In the genomic region with DNA sequence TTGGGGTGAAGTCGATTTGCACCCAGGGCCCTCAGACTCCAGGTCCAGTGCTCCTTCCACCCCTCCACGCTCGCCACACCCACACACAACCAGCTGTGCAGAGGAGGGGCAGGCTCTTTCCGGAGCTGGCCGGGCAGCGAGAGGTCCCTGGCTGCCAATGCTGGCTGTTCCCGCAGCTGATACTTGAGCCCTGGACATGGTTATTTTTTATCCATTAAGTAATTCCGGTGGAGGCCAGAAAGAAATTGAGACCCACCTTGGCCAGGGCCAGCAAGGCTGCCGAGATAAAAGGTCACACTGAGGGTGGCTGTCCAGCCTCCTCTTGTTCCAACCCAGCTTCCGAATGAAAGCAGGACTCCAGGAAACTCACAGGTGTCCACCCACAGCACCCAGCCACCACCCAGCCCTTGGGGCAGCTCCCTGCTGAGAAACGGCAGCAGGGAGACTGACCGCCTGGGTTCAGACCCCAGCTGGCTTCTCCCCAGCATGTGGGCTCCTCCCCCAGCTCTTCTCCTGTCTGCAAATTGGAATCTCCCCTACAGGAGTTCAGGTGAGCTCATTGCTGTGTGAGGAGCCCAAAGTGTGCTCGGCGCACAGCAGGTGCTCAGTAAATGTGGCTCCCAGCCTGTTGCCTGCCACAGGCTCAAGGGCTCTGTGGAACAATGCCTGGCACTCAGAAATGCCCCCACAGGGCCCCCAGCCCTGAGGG, we compare ENCODE assay signal across 16 cellular contexts.
DNase-seq lines count a peak whose midpoint lies in the region; ATAC-seq and TF ChIP-seq lines count a peak whose summit lies in the region.
"Had no signal": no experiment of that assay in that cellular context is flagged by ENCODE, and none has a peak within 500 bp of the region (broad histone marks: within the 10 kb centered on the region; RNA-seq: fewer than 3 reads in every experiment).

No MANE protein-coding gene starts in this region.

- no peaks in the 10 kb centered on the region for H3K4me1 ChIP-seq in right atrium auricular region
- peaks cover 19 to 28% of the 10 kb centered on the region in 2 donors for H3K4me1 ChIP-seq in gastrocnemius medialis
- H3K4me1 ChIP-seq: HAP-1 had no signal

- no peaks in the 10 kb centered on the region for H3K9me3 ChIP-seq in right atrium auricular region
- no peaks in the 10 kb centered on the region for H3K9me3 ChIP-seq in gastrocnemius medialis
- H3K9me3 ChIP-seq: HAP-1 had no signal

- ATAC-seq in Right ventricle myocardium superior (ENCODE audit: poor library complexity), result no peak
- peak; percentile 98 for ATAC-seq in gastrocnemius medialis
- no peak for ATAC-seq in GM19463 (IDR thresholded peaks at IDR 0.05; ENCODE audit: unreplicated experiment)
- ATAC-seq in GM19324 (IDR thresholded peaks at IDR 0.05; ENCODE audit: low FRiP score, unreplicated experiment), result no peak
- ATAC-seq: CD8-positive, alpha-beta T cell; GM12878 had no signal

- H3K27me3 ChIP-seq in right atrium auricular region (no peaks in the 10 kb centered on the region), gastrocnemius medialis (no peaks in the 10 kb centered on the region)
- H3K27me3 ChIP-seq: BLaER1 treated with 17β-estradiol and CSF1 and Interleukin-3, amounts not matched to agents 10 nM and 100 nM had no signal

- TF ChIP-seq POLR2A in gastrocnemius medialis (IDR thresholded peaks at IDR 0.05), result no peak

- in situ Hi-C loops in gastrocnemius medialis (cut with MboI; ENCODE audit: low sequenced_read_pairs in 4 of 4), result no loop called here

- DNase-seq in Right ventricle myocardium superior, result peak; percentile 25
- DNase-seq in right atrium auricular region (ENCODE audit: low spot score), result no peak
- peak; percentile 73 to 89 for DNase-seq in gastrocnemius medialis
- DNase-seq: CD8-positive, alpha-beta T cell; COR-L47; DMS 273 treated with DMSO at 0.1 percent for 48 hours; DMS53; DND-41; EL; GM23248 had no signal

- H3K4me3 ChIP-seq in right atrium auricular region (no peak overlapping the region), gastrocnemius medialis (no peak overlapping the region)
- H3K4me3 ChIP-seq: BLaER1 treated with 17β-estradiol and CSF1 and Interleukin-3, amounts not matched to agents 10 nM and 100 nM; GM12878; GM23248; HAP-1 had no signal

- intact Hi-C loops in Right ventricle myocardium superior (cut with DNase I), result no loop called here
- intact Hi-C loops in gastrocnemius medialis (cut with DNase I; ENCODE audit: low total_unique reads), result loop anchor here (1.0 to 5.0 kb wide), 4 partner anchors 27 to 160 kb away; no protein-coding TSS in a partner anchor

- no peaks in the 10 kb centered on the region for H3K36me3 ChIP-seq in right atrium auricular region
- H3K36me3 ChIP-seq in gastrocnemius medialis, result no peaks in the 10 kb centered on the region
- H3K36me3 ChIP-seq: BLaER1 treated with 17β-estradiol and CSF1 and Interleukin-3, amounts not matched to agents 10 nM and 100 nM; HAP-1 had no signal

- no peak overlapping the region for H3K27ac ChIP-seq in right atrium auricular region
- peak overlapping the region; percentile 14 to 62 (median 50) for H3K27ac ChIP-seq in gastrocnemius medialis
- H3K27ac ChIP-seq: BLaER1 treated with 17β-estradiol and CSF1 and Interleukin-3, amounts not matched to agents 10 nM and 100 nM; GM23248 had no signal

- no peak; the same call in none of the 2 replicates for TF ChIP-seq EP300 in Ishikawa (IDR thresholded peaks at IDR 0.05; ENCODE audit: borderline replicate concordance)

- TF ChIP-seq RAD21 in Ishikawa (IDR thresholded peaks at IDR 0.05; ENCODE audit: low read depth), result no peak

- TF ChIP-seq CTCF in right atrium auricular region (IDR thresholded peaks at IDR 0.05), result no peak
- TF ChIP-seq CTCF in gastrocnemius medialis (IDR thresholded peaks at IDR 0.05 in 4 of 5, conservative IDR thresholded peaks at IDR 0.05 in 1 of 5), result no peak

TF ChIP-seq in Ishikawa, 13 proteins besides CTCF, POLR2A, EP300 and RAD21:
- TF ChIP-seq NFIC (IDR thresholded peaks at IDR 0.05), result peak; percentile 47; the same call in 1 of the 2 replicates
- TF ChIP-seq CREB1 (IDR thresholded peaks at IDR 0.05; ENCODE audit: low read depth), result no peak
- TF ChIP-seq TCF12 (IDR thresholded peaks at IDR 0.05; ENCODE audit: low read depth), result peak; percentile 80; the same call in 1 of the 2 replicates
- no peak; the same call in 1 of the 2 replicates for TF ChIP-seq EGR1 (IDR thresholded peaks at IDR 0.05)
- TF ChIP-seq FOXM1 (IDR thresholded peaks at IDR 0.05; ENCODE audit: borderline replicate concordance, low read depth), result no peak; the same call in 1 of the 2 replicates
TF ChIP-seq in Ishikawa: peak in this region for 2.

Comparison
In these comparisons a context has a peak if more than half of its experiments do, and no peak if none do; other contexts are left out.
1. ATAC-seq: peak in gastrocnemius medialis (2 of 2); none in Right ventricle myocardium superior (single experiment), GM19463 (single experiment) and GM19324 (single experiment).
2. H3K27ac ChIP-seq: peak in gastrocnemius medialis (4 of 4); none in right atrium auricular region (0 of 2).